Comparison of ENCODE assay signal across 19 cellular contexts in the genomic region with DNA sequence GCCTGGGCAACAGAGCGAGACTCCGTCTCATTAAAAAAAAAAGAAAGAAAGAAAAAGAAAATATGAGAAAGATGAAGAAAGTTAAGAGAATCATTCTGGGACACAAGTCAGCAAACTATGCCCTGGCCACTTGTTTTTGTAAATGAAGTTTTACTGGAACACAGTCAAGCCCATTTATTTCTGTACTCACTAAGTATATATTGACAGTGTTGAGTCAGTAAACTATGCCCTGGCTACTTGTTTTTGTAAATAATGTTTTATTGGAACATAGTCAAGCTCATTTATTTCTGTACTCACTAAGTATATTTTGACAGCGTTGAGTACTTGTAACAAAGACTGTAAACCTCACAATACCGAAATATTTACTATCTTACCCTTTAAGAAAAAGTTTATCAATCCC. TPM values are rescaled to one million over a fixed set of nuclear protein-coding genes. Genes with fewer than 3 reads are reported as not detected.
DNase-seq lines count a peak whose midpoint lies in the region; ATAC-seq, FAIRE-seq and TF ChIP-seq lines count a peak whose summit lies in the region.
"Had no signal": no experiment of that assay in that cellular context is flagged by ENCODE, and none has a peak within 500 bp of the region (broad histone marks: within the 10 kb centered on the region; RNA-seq: fewer than 3 reads in every experiment).

No MANE protein-coding gene starts in this region.

- in situ Hi-C loops in brain microvascular endothelial cell (cut with HindIII; ENCODE audit: low pct_ligation_motif_present, low sequenced_read_pairs): no loop called here

- no peaks in the 10 kb centered on the region for H3K9me3 ChIP-seq in right lobe of liver
- H3K9me3 ChIP-seq: A549, BLaER1 had no signal

- no peaks in the 10 kb centered on the region for H3K27me3 ChIP-seq in right lobe of liver
- H3K27me3 ChIP-seq in brain microvascular endothelial cell (replicated peaks): no peaks in the 10 kb centered on the region
- H3K27me3 ChIP-seq: BLaER1 had no signal

- TF ChIP-seq POLR2A in right lobe of liver (IDR thresholded peaks at IDR 0.05): no peak

- H3K36me3 ChIP-seq in right lobe of liver (peaks cover 0 to 6% (median 0%) of the 10 kb centered on the region in 4 donors), brain microvascular endothelial cell (replicated peaks) (peaks cover 22% of the 10 kb centered on the region)

- no peak overlapping the region for H3K4me3 ChIP-seq in LNCaP clone FGC (ENCODE audit: low read depth, low read length)
- peak overlapping the region in 1 of 3 donors; percentile 10 for H3K4me3 ChIP-seq in right lobe of liver
- no peak overlapping the region for H3K4me3 ChIP-seq in brain microvascular endothelial cell (ENCODE audit: low read depth, low read length)
- H3K4me3 ChIP-seq: A549, BLaER1, GM23248 had no signal

- no peak for TF ChIP-seq CTCF in C4-2B (conservative IDR thresholded peaks at IDR 0.05)
- TF ChIP-seq CTCF in LNCaP clone FGC (IDR thresholded peaks at IDR 0.05; ENCODE audit: control insufficient read depth, extremely low read depth, insufficient read depth): no peak
- no peak for TF ChIP-seq CTCF in right lobe of liver (IDR thresholded peaks at IDR 0.05)
- TF ChIP-seq CTCF in brain microvascular endothelial cell (IDR thresholded peaks at IDR 0.05; ENCODE audit: low read depth, low read length, missing control alignments): no peak

- intact Hi-C loops in right lobe of liver (cut with DNase I): no loop called here

- peaks cover 0 to 10% (median 0%) of the 10 kb centered on the region in 4 donors for H3K4me1 ChIP-seq in right lobe of liver
- H3K4me1 ChIP-seq: A549, BLaER1 had no signal

- peak; percentile 97 for DNase-seq in LNCaP clone FGC (ENCODE audit: low read depth)
- DNase-seq in right lobe of liver: no peak
- DNase-seq in AG20443 (ENCODE audit: low spot score): no peak
- no peak for DNase-seq in NCI-H1417 treated with DMSO at 0.1 percent for 48 hours (lab: John Stamatoyannopoulos, UW)
- no peak for DNase-seq in brain microvascular endothelial cell
- DNase-seq: Calu3; CD8-positive, alpha-beta T cell; DMS79 treated with DMSO at 0.1 percent for 48 hours; GF-D8; GM23248; HCEC 1CT; KBM-7 had no signal

- peak; percentile 37 for FAIRE-seq in endometrium (lab: Jason Lieb, UNC)
- FAIRE-seq: A549, H54, HTR-8/SVneo had no signal

- ATAC-seq in right lobe of liver: peak; percentile 88 to 92 (median 90)
- ATAC-seq: A549; CD8-positive, alpha-beta T cell had no signal

- 35% methylated on average over 4 of the region's 4 CpGs for WGBS in right lobe of liver (ENCODE audit: insufficient coverage, low coverage, low lambda C conversion rate, missing lambda C conversion rate)

- peak overlapping the region; percentile 60 for H3K27ac ChIP-seq in C4-2B
- peak overlapping the region; percentile 39 to 79 (median 44) for H3K27ac ChIP-seq in right lobe of liver
- H3K27ac ChIP-seq in brain microvascular endothelial cell: no peak overlapping the region
- H3K27ac ChIP-seq: A549, BLaER1, GM23248, HL-60 had no signal

RNA-seq across cellular contexts. Expression of a gene that starts 42.2 kb away (rescaled TPM):
- 10 to 100 TPM in 5 of 6 experiments, 1 to 10 TPM in 1; 10.0 to 21.6 (median 20.5) TPM for total RNA-seq in right lobe of liver
